Comparison of ENCODE assay signal across 8 cellular contexts in the genomic region with DNA sequence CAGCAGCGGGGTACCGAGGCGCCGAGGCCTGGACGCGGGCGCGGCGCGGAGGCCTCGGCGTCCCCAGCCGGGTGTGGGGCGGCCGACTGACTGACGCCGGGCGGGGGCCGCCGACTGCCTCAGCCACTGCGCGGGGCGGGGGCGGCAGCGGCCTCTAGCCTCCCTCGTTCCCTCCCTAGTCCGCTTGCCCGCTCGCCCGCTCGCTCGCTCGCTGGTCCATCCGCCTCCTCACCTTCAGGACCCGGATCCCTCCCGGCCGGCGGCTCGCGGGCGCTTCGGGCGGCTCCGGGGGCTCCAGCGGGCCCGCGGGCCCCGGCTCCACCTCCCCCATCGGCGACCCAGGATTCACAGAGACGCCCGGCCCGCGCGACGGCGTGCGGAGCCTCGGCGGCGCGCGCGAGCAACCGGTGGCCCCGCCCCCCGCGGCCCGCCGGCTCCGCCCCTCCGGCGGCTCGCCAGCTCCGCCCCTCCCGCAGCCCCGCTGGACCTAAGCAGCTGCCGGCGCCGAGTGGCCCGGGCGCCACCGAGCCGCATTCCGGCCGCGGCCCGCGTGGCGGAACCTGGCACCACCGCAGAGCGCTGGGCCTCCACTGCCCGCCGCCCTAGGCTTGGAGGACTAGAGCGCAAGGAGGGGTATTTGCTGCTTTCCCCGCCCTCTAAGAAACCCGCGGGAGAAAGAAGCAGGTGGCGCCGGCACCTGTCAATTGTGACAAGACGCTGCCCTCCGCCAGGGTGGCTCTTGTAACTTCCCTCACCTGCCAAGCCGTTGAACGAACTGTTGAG. TPM values are rescaled to one million over a fixed set of nuclear protein-coding genes. Genes with fewer than 3 reads are reported as not detected.
DNase-seq lines count a peak whose midpoint lies in the region; ATAC-seq and TF ChIP-seq lines count a peak whose summit lies in the region.

No MANE protein-coding gene starts in this region.

- H3K9ac ChIP-seq in mesenchymal stem cell (ENCODE audit: low read length): peak overlapping the region; percentile 87

- peak overlapping the region; percentile 97 for H2AFZ ChIP-seq in mesenchymal stem cell (ENCODE audit: low read depth, low read length)

- H3K4me1 Mint-ChIP-seq in activated CD8-positive, alpha-beta T cell treated with anti-CD3 and anti-CD28 coated beads, Interleukin-2, amount 10 ng/mL, durations not matched to agents 7 days and 5 days (ENCODE audit: low read depth): peaks cover 21% of the 10 kb centered on the region

- H3K4me3 Mint-ChIP-seq in activated CD8-positive, alpha-beta T cell treated with anti-CD3 and anti-CD28 coated beads, Interleukin-2, amount 10 ng/mL, durations not matched to agents 7 days and 5 days: peak overlapping the region; percentile 78

- no peaks in the 10 kb centered on the region for H3K9me3 Mint-ChIP-seq in activated CD8-positive, alpha-beta T cell treated with anti-CD3 and anti-CD28 coated beads, Interleukin-2, amount 10 ng/mL, durations not matched to agents 7 days and 5 days (ENCODE audit: insufficient read depth)

- H2AK5ac ChIP-seq in mesenchymal stem cell (ENCODE audit: low read length, severe bottlenecking): no peak overlapping the region

- peak overlapping the region; percentile 82 for H4K8ac ChIP-seq in mesenchymal stem cell (ENCODE audit: low read length)

- H3K27me3 Mint-ChIP-seq in activated CD8-positive, alpha-beta T cell treated with anti-CD3 and anti-CD28 coated beads, Interleukin-2, amount 10 ng/mL, durations not matched to agents 7 days and 5 days (ENCODE audit: low read depth): peaks cover 10% of the 10 kb centered on the region

- H3K9me3 ChIP-seq in BE2C (no peaks in the 10 kb centered on the region), mesenchymal stem cell (ENCODE audit: control insufficient read depth, low read length) (no peaks in the 10 kb centered on the region)

- H3K27ac Mint-ChIP-seq in activated CD8-positive, alpha-beta T cell treated with anti-CD3 and anti-CD28 coated beads, Interleukin-2, amount 10 ng/mL, durations not matched to agents 7 days and 5 days: peak overlapping the region; percentile 11

- peak; percentile 83 for DNase-seq in BE2C
- DNase-seq in NCI-H748 (lab: John Stamatoyannopoulos, UW; ENCODE audit: unreplicated experiment): peak; percentile 82
- DNase-seq in activated CD8-positive, alpha-beta T cell treated with anti-CD3 and anti-CD28 coated beads, Interleukin-2, amount 10 ng/mL, durations not matched to agents 7 days and 5 days: peak; percentile 78
- DNase-seq in effector CD8-positive, alpha-beta T cell (lab: John Stamatoyannopoulos, UW): peak; percentile 66
- peak; percentile 67 for DNase-seq in mesenchymal stem cell
- peak; percentile 57 for DNase-seq in stimulated activated CD8-positive, alpha-beta memory T cell treated with anti-CD3 and anti-CD28 coated beads, Interleukin-12 subunit alpha, Interleukin-12 subunit beta, amount 100 ng/mL, for 24 hours (ENCODE audit: extremely low read depth)

- no peaks in the 10 kb centered on the region for H3K36me3 ChIP-seq in BE2C
- peaks cover 5 to 6% of the 10 kb centered on the region in 2 experiments for H3K36me3 ChIP-seq in mesenchymal stem cell (ENCODE audit: control insufficient read depth in 1 of 2, insufficient read depth in 2 of 2, low read depth in 1 of 2, low read length in 2 of 2)

- WGBS in mesenchymal stem cell: 1% methylated on average over 66 of the region's 104 CpGs

- H3K27me3 ChIP-seq in BE2C: no peaks in the 10 kb centered on the region
- no peaks in the 10 kb centered on the region for H3K27me3 ChIP-seq in mesenchymal stem cell (ENCODE audit: control insufficient read depth in 1 of 2, insufficient read depth in 1 of 2, low read length in 2 of 2)

- ATAC-seq in GM18907 (IDR thresholded peaks at IDR 0.05; ENCODE audit: unreplicated experiment) (peak; percentile 70), HG03139 (IDR thresholded peaks at IDR 0.05; ENCODE audit: unreplicated experiment) (peak; percentile 73)
- ATAC-seq in activated CD8-positive, alpha-beta T cell treated with anti-CD3 and anti-CD28 coated beads, Interleukin-2, amount 10 ng/mL, durations not matched to agents 7 days and 5 days: peak; percentile 87

- H3K27ac ChIP-seq in mesenchymal stem cell (ENCODE audit: low read length, poor library complexity, severe bottlenecking): no peak overlapping the region

- peak overlapping the region; percentile 61 for H2BK120ac ChIP-seq in mesenchymal stem cell (ENCODE audit: low read depth, low read length)

- H2BK12ac ChIP-seq in mesenchymal stem cell (ENCODE audit: low read length in 2 of 2): no peak overlapping the region

- TF ChIP-seq CTCF in BE2C (IDR thresholded peaks at IDR 0.05; ENCODE audit: low read depth, low read length): no peak

- no peaks in the 10 kb centered on the region for H3K36me3 Mint-ChIP-seq in activated CD8-positive, alpha-beta T cell treated with anti-CD3 and anti-CD28 coated beads, Interleukin-2, amount 10 ng/mL, durations not matched to agents 7 days and 5 days (ENCODE audit: low read depth)

- peak overlapping the region in 1 of 2 experiments; percentile 52 for H3K23ac ChIP-seq in mesenchymal stem cell (ENCODE audit: low read length in 2 of 2)

- H3K4me3 ChIP-seq in BE2C (ENCODE audit: low read depth, low read length) (peak overlapping the region; percentile 77), mesenchymal stem cell (ENCODE audit: insufficient read depth in 1 of 2, low read depth in 1 of 2, low read length in 2 of 2) (peak overlapping the region; percentile 82 to 96)

- peak overlapping the region in 1 of 2 experiments; percentile 79 for H3K4ac ChIP-seq in mesenchymal stem cell (ENCODE audit: low read depth in 1 of 2, low read length in 2 of 2)

- H2BK15ac ChIP-seq in mesenchymal stem cell (ENCODE audit: low read depth, poor library complexity, severe bottlenecking): no peak overlapping the region

- CTCF ChIA-PET in activated CD8-positive, alpha-beta T cell treated with anti-CD3 and anti-CD28 coated beads, Interleukin-2, amount 10 ng/mL, durations not matched to agents 7 days and 5 days (lab: Charles Lee): no interaction called here

- H3K14ac ChIP-seq in mesenchymal stem cell (ENCODE audit: low read length in 2 of 2): peak overlapping the region in 1 of 2 experiments; percentile 71

- H3K18ac ChIP-seq in mesenchymal stem cell (ENCODE audit: low read depth in 1 of 2, low read length in 2 of 2): peak overlapping the region; percentile 88 to 95

- H3K79me1 ChIP-seq in mesenchymal stem cell (replicated peaks; ENCODE audit: low read length, poor library complexity, severe bottlenecking): peaks cover 8% of the 10 kb centered on the region

- peak overlapping the region; percentile 8 for H2BK5ac ChIP-seq in mesenchymal stem cell (ENCODE audit: low read depth, low read length, poor library complexity, severe bottlenecking)

- H4K91ac ChIP-seq in mesenchymal stem cell (ENCODE audit: low read length): peak overlapping the region; percentile 61

- peak overlapping the region; percentile 100 for H3K4me2 ChIP-seq in mesenchymal stem cell (ENCODE audit: low read length, poor library complexity, severe bottlenecking)

- H3K4me1 ChIP-seq in BE2C (no peaks in the 10 kb centered on the region), mesenchymal stem cell (ENCODE audit: control insufficient read depth, insufficient read depth, low read depth, low read length) (peaks cover 8% of the 10 kb centered on the region)

- POLR2A ChIA-PET in activated CD8-positive, alpha-beta T cell treated with anti-CD3 and anti-CD28 coated beads, Interleukin-2, amount 10 ng/mL, durations not matched to agents 7 days and 5 days (lab: Charles Lee): no interaction called here

RNA-seq across cellular contexts. Expression of gene PHLPP2, which starts 0.8 kb away (rescaled TPM):
- 0.57 TPM for polyA plus RNA-seq in BE2C (2012; ENCODE audit: insufficient read depth, insufficient read length, low read depth)
- total RNA-seq in activated CD8-positive, alpha-beta T cell treated with anti-CD3 and anti-CD28 coated beads, Interleukin-2, amount 10 ng/mL, durations not matched to agents 7 days and 5 days: 1 to 10 TPM; 4.7 to 5.0 TPM
- 3.2 TPM for polyA plus RNA-seq in mesenchymal stem cell (2013, experiment 1 of 2)
- polyA plus RNA-seq in mesenchymal stem cell (2013, experiment 2 of 2): 3.7 TPM
